ENCODE assay signal across 11 cellular contexts in genomic region chr11:96567193-96567592, GRCh38.
DNase-seq lines count a peak whose midpoint lies in the region; ATAC-seq and TF ChIP-seq lines count a peak whose summit lies in the region.
"Had no signal": no experiment of that assay in that cellular context is flagged by ENCODE, and none has a peak within 500 bp of the region (broad histone marks: within the 10 kb centered on the region; RNA-seq: fewer than 3 reads in every experiment).

No MANE protein-coding gene starts in this region.

- no peaks in the 10 kb centered on the region for H3K9me3 ChIP-seq in IMR-90 (ENCODE audit: control insufficient read depth, insufficient read depth, low read length)

- no peaks in the 10 kb centered on the region for H4K20me1 ChIP-seq in IMR-90 (ENCODE audit: insufficient read depth, low read length)

- intact Hi-C loops in IMR-90 (cut with micrococcal nuclease), result no loop called here

- no TSS peak for BruUV-seq in IMR-90 (replicated peaks; lab: Mats Ljungman, UMichigan)

- H3K4me1 ChIP-seq in IMR-90 (ENCODE audit: control insufficient read depth, insufficient read depth, low read length), result no peaks in the 10 kb centered on the region

- in situ Hi-C loops in IMR-90 (cut with MboI; ENCODE audit: low sequenced_read_pairs), result no loop called here

- H2AK5ac ChIP-seq in IMR-90 (ENCODE audit: low read depth, low read length), result no peak overlapping the region

- no CpG with 5 or more reads among the region's 3 CpGs for WGBS in IMR-90 (ENCODE audit: extremely low coverage in 2 of 2, insufficient read length in 1 of 2), 2 experiments

- DNase-seq in A172 (ENCODE audit: low spot score) (peak; percentile 26), IMR-90 (no peak), left lobe of liver (ENCODE audit: low spot score) (no peak), KG1 (lab: John Stamatoyannopoulos, UW) (no peak), NCI-H2029 (lab: John Stamatoyannopoulos, UW) (no peak), DMS 273 treated with DMSO at 0.1 percent for 48 hours (lab: John Stamatoyannopoulos, UW) (no peak)
- DNase-seq: activated T-cell treated with anti-CD3 and anti-CD28 coated beads, Interleukin-2, amount 50 U/mL, for 48 hours had no signal

- no peak overlapping the region for H4K5ac ChIP-seq in IMR-90 (ENCODE audit: low read depth, low read length)

- no peak overlapping the region for H3K14ac ChIP-seq in IMR-90 (replicated peaks; ENCODE audit: low read depth, low read length)

- no peak overlapping the region for H2AFZ ChIP-seq in IMR-90 (replicated peaks; ENCODE audit: low read length, poor library complexity)

- H3K27me3 ChIP-seq in IMR-90 (ENCODE audit: control insufficient read depth, insufficient read depth, low read length), result no peaks in the 10 kb centered on the region

- H3K36me3 ChIP-seq in IMR-90 (ENCODE audit: control insufficient read depth, insufficient read depth, low read length), result no peaks in the 10 kb centered on the region

- dilution Hi-C loops in IMR-90 (cut with HindIII; ENCODE audit: low sequenced_read_pairs, unreplicated experiment), result no loop called here

- peaks cover 6% of the 10 kb centered on the region for H3K4me1 Mint-ChIP-seq in brain
- H3K4me1 Mint-ChIP-seq: immature natural killer cell had no signal

- ATAC-seq in IMR-90 (ENCODE audit: low read depth) (no peak), left lobe of liver (peak; percentile 63), HG03025 (IDR thresholded peaks at IDR 0.05; ENCODE audit: low FRiP score, unreplicated experiment) (no peak)

- H2BK120ac ChIP-seq in IMR-90 (ENCODE audit: low read depth, low read length), result no peak overlapping the region

- H2AK9ac ChIP-seq in IMR-90 (replicated peaks; ENCODE audit: low read depth, low read length, poor library complexity), result no peak overlapping the region

- no peak overlapping the region for H3K27ac ChIP-seq in IMR-90 (ENCODE audit: insufficient read depth, low read length)
- H3K27ac ChIP-seq: C4-2B had no signal

- no peak overlapping the region for H3K4ac ChIP-seq in IMR-90 (ENCODE audit: low read depth, low read length)

- peak overlapping the region in 3 of 5 experiments; percentile 1 to 28 (median 28) for H3K4me3 Mint-ChIP-seq in brain
- H3K4me3 Mint-ChIP-seq: immature natural killer cell had no signal

- no peaks in the 10 kb centered on the region for H3K36me3 Mint-ChIP-seq in brain
- H3K36me3 Mint-ChIP-seq: immature natural killer cell had no signal

- no peaks in the 10 kb centered on the region for H3K79me1 ChIP-seq in IMR-90 (ENCODE audit: low read depth in 1 of 2, low read length in 2 of 2)

- H3K27me3 Mint-ChIP-seq in brain, result no peaks in the 10 kb centered on the region

- TF ChIP-seq CTCF in IMR-90 (conservative IDR thresholded peaks at IDR 0.05; ENCODE audit: low read depth, low read length) (no peak), brain (conservative IDR thresholded peaks at IDR 0.05) (no peak)

- no peaks in the 10 kb centered on the region for H3K9me3 Mint-ChIP-seq in brain

- no peak overlapping the region for H2BK20ac ChIP-seq in IMR-90 (ENCODE audit: low read depth, low read length)

- no peak overlapping the region for H2BK15ac ChIP-seq in IMR-90 (ENCODE audit: low read depth, low read length)

- H3K18ac ChIP-seq in IMR-90 (ENCODE audit: low read depth, low read length), result no peak overlapping the region

- no peak overlapping the region for H3K9ac ChIP-seq in IMR-90 (ENCODE audit: low read depth, low read length)

- no peak overlapping the region for H4K8ac ChIP-seq in IMR-90 (ENCODE audit: low read depth in 2 of 2, low read length in 2 of 2)

- no peak for TF ChIP-seq POLR2A in IMR-90 (IDR thresholded peaks at IDR 0.05; ENCODE audit: low read depth, low read length)

- no peaks in the 10 kb centered on the region for H3K9me1 ChIP-seq in IMR-90 (ENCODE audit: insufficient read depth, low read length)

- POLR2A ChIA-PET in IMR-90 (lab: Charles Lee; ENCODE audit: unreplicated experiment), result no interaction called here

- H3K4me3 ChIP-seq in IMR-90 (ENCODE audit: insufficient read depth, low read depth, low read length), result 0 out of 2 replicates have a peak overlapping the region, but pooled peaks have one; percentile 21

- no peak overlapping the region for H3K27ac Mint-ChIP-seq in brain
- H3K27ac Mint-ChIP-seq: immature natural killer cell had no signal

- H2BK5ac ChIP-seq in IMR-90 (ENCODE audit: low read depth, low read length, poor library complexity, severe bottlenecking), result no peak overlapping the region

- TF ChIP-seq RAD21 in IMR-90 (IDR thresholded peaks at IDR 0.05; ENCODE audit: low read length), result no peak

- H3K23ac ChIP-seq in IMR-90 (ENCODE audit: low read depth, low read length), result no peak overlapping the region

- no peak overlapping the region for H3K56ac ChIP-seq in IMR-90 (ENCODE audit: extremely low read depth, insufficient read depth, low read length)

- H4K91ac ChIP-seq in IMR-90 (ENCODE audit: insufficient read depth, low read depth, low read length), result no peak overlapping the region

- CTCF ChIA-PET in IMR-90 (lab: Yijun Ruan, JAX), result no interaction called here

- H3K4me2 ChIP-seq in IMR-90 (ENCODE audit: low read depth, low read length), result no peak overlapping the region

TF ChIP-seq in IMR-90, 13 proteins besides CTCF, POLR2A, EP300 and RAD21:
- TF ChIP-seq MAZ (IDR thresholded peaks at IDR 0.05; ENCODE audit: borderline replicate concordance, low read depth, low read length) (no peak), RCOR1 (IDR thresholded peaks at IDR 0.05; ENCODE audit: insufficient replicate concordance, low read length) (no peak), MXI1 (IDR thresholded peaks at IDR 0.05; ENCODE audit: borderline replicate concordance, low read depth, low read length) (no peak), SMC3 (IDR thresholded peaks at IDR 0.05; ENCODE audit: low read depth, low read length) (no peak), BHLHE40 (IDR thresholded peaks at IDR 0.05; ENCODE audit: low read depth, low read length) (no peak), CEBPB (IDR thresholded peaks at IDR 0.05; ENCODE audit: low read depth, low read length) (no peak), CHD1 (IDR thresholded peaks at IDR 0.05; ENCODE audit: low read depth, low read length) (no peak), NFE2L2 (IDR thresholded peaks at IDR 0.05; ENCODE audit: low read depth, low read length) (no peak), RFX5 (IDR thresholded peaks at IDR 0.05; ENCODE audit: low read depth, low read length) (no peak), ELK1 (IDR thresholded peaks at IDR 0.05; ENCODE audit: borderline replicate concordance, low read depth, low read length) (no peak)
